ENCODE assay signal across 8 cellular contexts in genomic region chr12:8914716-8915526, GRCh38. TPM values are rescaled to one million over a fixed set of nuclear protein-coding genes. Genes with fewer than 3 reads are reported as not detected.
DNase-seq lines count a peak whose midpoint lies in the region; ATAC-seq and TF ChIP-seq lines count a peak whose summit lies in the region.

No MANE protein-coding gene starts in this region.

- no peak overlapping the region for H3K27ac Mint-ChIP-seq in CD8-positive, alpha-beta T cell
- no peak overlapping the region for H3K27ac Mint-ChIP-seq in type B pancreatic cell

- peaks cover 13% of the 10 kb centered on the region for H3K4me1 Mint-ChIP-seq in CD8-positive, alpha-beta T cell (ENCODE audit: low read depth)
- H3K4me1 Mint-ChIP-seq in type B pancreatic cell (ENCODE audit: unreplicated experiment): peaks cover 11% of the 10 kb centered on the region

- H3K9me3 ChIP-seq in CD8-positive, alpha-beta T cell (ENCODE audit: low read length): no peaks in the 10 kb centered on the region
- no peaks in the 10 kb centered on the region for H3K9me3 ChIP-seq in SJCRH30 (replicated peaks)

- H3K4me3 Mint-ChIP-seq in CD8-positive, alpha-beta T cell: no peak overlapping the region
- no peak overlapping the region for H3K4me3 Mint-ChIP-seq in type B pancreatic cell

- peaks cover 23% of the 10 kb centered on the region for H3K4me1 ChIP-seq in CD8-positive, alpha-beta T cell (ENCODE audit: insufficient read depth, low read length)
- no peaks in the 10 kb centered on the region for H3K4me1 ChIP-seq in SJCRH30

- ATAC-seq in CD8-positive, alpha-beta T cell: peak; percentile 81
- ATAC-seq in GM19468 (IDR thresholded peaks at IDR 0.05; ENCODE audit: extremely low read depth, unreplicated experiment) (peak; percentile 29), Right ventricle myocardium superior (ENCODE audit: poor library complexity) (peak; percentile 65)

- TF ChIP-seq CTCF in CD8-positive, alpha-beta T cell (IDR thresholded peaks at IDR 0.05): no peak
- TF ChIP-seq CTCF in type B pancreatic cell (conservative IDR thresholded peaks at IDR 0.05): no peak

- no peaks in the 10 kb centered on the region for H3K9me3 Mint-ChIP-seq in CD8-positive, alpha-beta T cell
- H3K9me3 Mint-ChIP-seq in type B pancreatic cell: no peaks in the 10 kb centered on the region

- POLR2A ChIA-PET in CD8-positive, alpha-beta T cell (lab: Charles Lee): interaction anchor here (1.0 to 5.4 kb wide), 2 partner anchors 19 to 34 kb away, joined by 3 to 20 read pairs; partner anchors contain the start of gene M6PR

- intact Hi-C loops in CD8-positive, alpha-beta T cell (cut with DNase I, micrococcal nuclease): loop anchor here (1.0 kb wide), 3 partner anchors 34 to 219 kb away; partner anchors contain the start of genes M6PR (in 2 of the 2) and RIMKLB (in 1 of the 2)
- intact Hi-C loops in Right ventricle myocardium superior (cut with DNase I): loop anchor here (10.0 kb wide), 1 partner anchor 130 kb away; no protein-coding TSS in a partner anchor
- intact Hi-C loops in posterior vena cava (cut with DNase I): no loop called here

- no peaks in the 10 kb centered on the region for H3K27me3 Mint-ChIP-seq in CD8-positive, alpha-beta T cell (ENCODE audit: low read depth)
- H3K27me3 Mint-ChIP-seq in type B pancreatic cell: no peaks in the 10 kb centered on the region

- H3K4me3 ChIP-seq in CD8-positive, alpha-beta T cell (ENCODE audit: low read depth, low read length): peak overlapping the region; percentile 82
- H3K4me3 ChIP-seq in SJCRH30: peak overlapping the region; percentile 92

- H3K27ac ChIP-seq in CD8-positive, alpha-beta T cell (ENCODE audit: low read depth, low read length): peak overlapping the region; percentile 44
- H3K27ac ChIP-seq in SJCRH30: no peak overlapping the region

- DNase-seq in CD8-positive, alpha-beta T cell: peak; percentile 26 to 78 (median 58)
- peak; percentile 31 for DNase-seq in HS-5 (ENCODE audit: low read depth)
- peak; percentile 52 to 70 for DNase-seq in SJCRH30
- DNase-seq in activated naive CD4-positive, alpha-beta T cell treated with anti-CD3 and anti-CD28 coated beads, Interleukin-2, amount 50 U/mL, for 16 hours: peak; percentile 57
- peak; percentile 61 for DNase-seq in Right ventricle myocardium superior
- DNase-seq in posterior vena cava (ENCODE audit: low spot score): peak; percentile 81
- DNase-seq in type B pancreatic cell (ENCODE audit: extremely low spot score, unreplicated experiment): peak; percentile 75

- CTCF ChIA-PET in CD8-positive, alpha-beta T cell (lab: Charles Lee): interaction anchor here (0.6 to 4.7 kb wide), 7 partner anchors 24 to 370 kb away, joined by 3 to 25 read pairs (median 6); partner anchors contain the start of gene M6PR

- H3K27me3 ChIP-seq in CD8-positive, alpha-beta T cell (ENCODE audit: insufficient read depth, low read length): no peaks in the 10 kb centered on the region
- no peaks in the 10 kb centered on the region for H3K27me3 ChIP-seq in SJCRH30

- no peaks in the 10 kb centered on the region for H3K36me3 ChIP-seq in CD8-positive, alpha-beta T cell (ENCODE audit: insufficient read depth, low read length)
- H3K36me3 ChIP-seq in SJCRH30: no peaks in the 10 kb centered on the region

- H3K36me3 Mint-ChIP-seq in CD8-positive, alpha-beta T cell: peaks cover 13% of the 10 kb centered on the region
- H3K36me3 Mint-ChIP-seq in type B pancreatic cell: peaks cover 8% of the 10 kb centered on the region

RNA-seq across cellular contexts. Expression of gene PHC1, which starts 0.6 kb away (rescaled TPM):
- total RNA-seq in CD8-positive, alpha-beta T cell: 10 to 100 TPM; 36.3 to 41.0 TPM
- total RNA-seq in SJCRH30 (2014; rRNA removed; shearing (Covaris generic)): 43.6 and 49.8 TPM in 2 replicates
- total RNA-seq in Right ventricle myocardium superior: 19.3 TPM
- total RNA-seq in posterior vena cava: 10 to 100 TPM; 31.1 to 36.6 TPM
- total RNA-seq in type B pancreatic cell (ENCODE audit: low replicate concordance): 80.8 and 107 TPM in 2 replicates

RNA-seq across cellular contexts. Expression of gene M6PR, which starts 34.5 kb away (rescaled TPM):
- total RNA-seq in CD8-positive, alpha-beta T cell: 10 to 100 TPM; 43.1 to 43.7 TPM
- total RNA-seq in SJCRH30 (2014; rRNA removed; shearing (Covaris generic)): 130 and 134 TPM in 2 replicates
- total RNA-seq in Right ventricle myocardium superior: 88.2 TPM
- total RNA-seq in posterior vena cava: 10 to 100 TPM; 78.4 to 83.6 TPM
- 129 and 264 TPM in 2 replicates for total RNA-seq in type B pancreatic cell (ENCODE audit: low replicate concordance)

Comparison
In these comparisons a context has a peak if more than half of its experiments do, and no peak if none do; other contexts are left out.
1. ATAC-seq: peak in every context shown above with its lines; median percentile 81 in CD8-positive, alpha-beta T cell; 65 in Right ventricle myocardium superior; 29 in GM19468.
2. DNase-seq: peak in every context shown above with its lines; median percentile 81 in posterior vena cava; 75 in type B pancreatic cell; 61 in SJCRH30; 61 in Right ventricle myocardium superior; 58 in CD8-positive, alpha-beta T cell; 57 in activated naive CD4-positive, alpha-beta T cell treated with anti-CD3 and anti-CD28 coated beads, Interleukin-2, amount 50 U/mL, for 16 hours; 31 in HS-5.
3. intact Hi-C loops: an anchor here in CD8-positive, alpha-beta T cell (1.0 kb wide) and Right ventricle myocardium superior (10.0 kb wide); none called in posterior vena cava.